1 cellular context compared by ENCODE assay signal in genomic region chr1:46797696-46798470, GRCh38.
TF ChIP-seq lines count a peak whose summit lies in the region.

No MANE protein-coding gene starts in this region.

TF ChIP-seq in K562, 482 proteins besides CTCF, POLR2A, EP300 and RAD21:
- TF ChIP-seq NKRF (IDR thresholded peaks at IDR 0.05; ENCODE audit: borderline replicate concordance) (no peak), HDAC8 (tag; IDR thresholded peaks at IDR 0.05) (no peak)
